1 cellular context compared by ENCODE assay signal in genomic region chr5:141806626-141807025, GRCh38.
TF ChIP-seq lines count a peak whose summit lies in the region.

No MANE protein-coding gene starts in this region.

TF ChIP-seq in GM23338, 12 proteins besides CTCF, POLR2A, EP300 and RAD21 (continued from another document):
- TF ChIP-seq, protein P1, sequence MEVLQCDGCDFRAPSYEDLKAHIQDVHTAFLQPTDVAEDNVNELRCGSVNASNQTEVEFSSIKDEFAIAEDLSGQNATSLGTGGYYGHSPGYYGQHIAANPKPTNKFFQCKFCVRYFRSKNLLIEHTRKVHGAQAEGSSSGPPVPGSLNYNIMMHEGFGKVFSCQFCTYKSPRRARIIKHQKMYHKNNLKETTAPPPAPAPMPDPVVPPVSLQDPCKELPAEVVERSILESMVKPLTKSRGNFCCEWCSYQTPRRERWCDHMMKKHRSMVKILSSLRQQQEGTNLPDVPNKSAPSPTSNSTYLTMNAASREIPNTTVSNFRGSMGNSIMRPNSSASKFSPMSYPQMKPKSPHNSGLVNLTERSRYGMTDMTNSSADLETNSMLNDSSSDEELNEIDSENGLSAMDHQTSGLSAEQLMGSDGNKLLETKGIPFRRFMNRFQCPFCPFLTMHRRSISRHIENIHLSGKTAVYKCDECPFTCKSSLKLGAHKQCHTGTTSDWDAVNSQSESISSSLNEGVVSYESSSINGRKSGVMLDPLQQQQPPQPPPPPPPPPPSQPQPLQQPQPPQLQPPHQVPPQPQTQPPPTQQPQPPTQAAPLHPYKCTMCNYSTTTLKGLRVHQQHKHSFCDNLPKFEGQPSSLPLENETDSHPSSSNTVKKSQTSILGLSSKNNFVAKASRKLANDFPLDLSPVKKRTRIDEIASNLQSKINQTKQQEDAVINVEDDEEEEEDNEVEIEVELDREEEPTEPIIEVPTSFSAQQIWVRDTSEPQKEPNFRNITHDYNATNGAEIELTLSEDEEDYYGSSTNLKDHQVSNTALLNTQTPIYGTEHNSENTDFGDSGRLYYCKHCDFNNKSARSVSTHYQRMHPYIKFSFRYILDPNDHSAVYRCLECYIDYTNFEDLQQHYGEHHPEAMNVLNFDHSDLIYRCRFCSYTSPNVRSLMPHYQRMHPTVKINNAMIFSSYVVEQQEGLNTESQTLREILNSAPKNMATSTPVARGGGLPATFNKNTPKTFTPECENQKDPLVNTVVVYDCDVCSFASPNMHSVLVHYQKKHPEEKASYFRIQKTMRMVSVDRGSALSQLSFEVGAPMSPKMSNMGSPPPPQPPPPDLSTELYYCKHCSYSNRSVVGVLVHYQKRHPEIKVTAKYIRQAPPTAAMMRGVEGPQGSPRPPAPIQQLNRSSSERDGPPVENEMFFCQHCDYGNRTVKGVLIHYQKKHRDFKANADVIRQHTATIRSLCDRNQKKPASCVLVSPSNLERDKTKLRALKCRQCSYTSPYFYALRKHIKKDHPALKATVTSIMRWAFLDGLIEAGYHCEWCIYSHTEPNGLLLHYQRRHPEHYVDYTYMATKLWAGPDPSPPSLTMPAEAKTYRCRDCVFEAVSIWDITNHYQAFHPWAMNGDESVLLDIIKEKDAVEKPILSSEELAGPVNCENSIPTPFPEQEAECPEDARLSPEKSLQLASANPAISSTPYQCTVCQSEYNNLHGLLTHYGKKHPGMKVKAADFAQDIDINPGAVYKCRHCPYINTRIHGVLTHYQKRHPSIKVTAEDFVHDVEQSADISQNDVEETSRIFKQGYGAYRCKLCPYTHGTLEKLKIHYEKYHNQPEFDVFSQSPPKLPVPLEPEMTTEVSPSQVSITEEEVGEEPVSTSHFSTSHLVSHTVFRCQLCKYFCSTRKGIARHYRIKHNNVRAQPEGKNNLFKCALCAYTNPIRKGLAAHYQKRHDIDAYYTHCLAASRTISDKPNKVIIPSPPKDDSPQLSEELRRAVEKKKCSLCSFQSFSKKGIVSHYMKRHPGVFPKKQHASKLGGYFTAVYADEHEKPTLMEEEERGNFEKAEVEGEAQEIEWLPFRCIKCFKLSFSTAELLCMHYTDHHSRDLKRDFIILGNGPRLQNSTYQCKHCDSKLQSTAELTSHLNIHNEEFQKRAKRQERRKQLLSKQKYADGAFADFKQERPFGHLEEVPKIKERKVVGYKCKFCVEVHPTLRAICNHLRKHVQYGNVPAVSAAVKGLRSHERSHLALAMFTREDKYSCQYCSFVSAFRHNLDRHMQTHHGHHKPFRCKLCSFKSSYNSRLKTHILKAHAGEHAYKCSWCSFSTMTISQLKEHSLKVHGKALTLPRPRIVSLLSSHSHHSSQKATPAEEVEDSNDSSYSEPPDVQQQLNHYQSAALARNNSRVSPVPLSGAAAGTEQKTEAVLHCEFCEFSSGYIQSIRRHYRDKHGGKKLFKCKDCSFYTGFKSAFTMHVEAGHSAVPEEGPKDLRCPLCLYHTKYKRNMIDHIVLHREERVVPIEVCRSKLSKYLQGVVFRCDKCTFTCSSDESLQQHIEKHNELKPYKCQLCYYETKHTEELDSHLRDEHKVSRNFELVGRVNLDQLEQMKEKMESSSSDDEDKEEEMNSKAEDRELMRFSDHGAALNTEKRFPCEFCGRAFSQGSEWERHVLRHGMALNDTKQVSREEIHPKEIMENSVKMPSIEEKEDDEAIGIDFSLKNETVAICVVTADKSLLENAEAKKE (CRISPR knock-in tag; IDR thresholded peaks at IDR 0.05), result no peak
- TF ChIP-seq, protein P2, sequence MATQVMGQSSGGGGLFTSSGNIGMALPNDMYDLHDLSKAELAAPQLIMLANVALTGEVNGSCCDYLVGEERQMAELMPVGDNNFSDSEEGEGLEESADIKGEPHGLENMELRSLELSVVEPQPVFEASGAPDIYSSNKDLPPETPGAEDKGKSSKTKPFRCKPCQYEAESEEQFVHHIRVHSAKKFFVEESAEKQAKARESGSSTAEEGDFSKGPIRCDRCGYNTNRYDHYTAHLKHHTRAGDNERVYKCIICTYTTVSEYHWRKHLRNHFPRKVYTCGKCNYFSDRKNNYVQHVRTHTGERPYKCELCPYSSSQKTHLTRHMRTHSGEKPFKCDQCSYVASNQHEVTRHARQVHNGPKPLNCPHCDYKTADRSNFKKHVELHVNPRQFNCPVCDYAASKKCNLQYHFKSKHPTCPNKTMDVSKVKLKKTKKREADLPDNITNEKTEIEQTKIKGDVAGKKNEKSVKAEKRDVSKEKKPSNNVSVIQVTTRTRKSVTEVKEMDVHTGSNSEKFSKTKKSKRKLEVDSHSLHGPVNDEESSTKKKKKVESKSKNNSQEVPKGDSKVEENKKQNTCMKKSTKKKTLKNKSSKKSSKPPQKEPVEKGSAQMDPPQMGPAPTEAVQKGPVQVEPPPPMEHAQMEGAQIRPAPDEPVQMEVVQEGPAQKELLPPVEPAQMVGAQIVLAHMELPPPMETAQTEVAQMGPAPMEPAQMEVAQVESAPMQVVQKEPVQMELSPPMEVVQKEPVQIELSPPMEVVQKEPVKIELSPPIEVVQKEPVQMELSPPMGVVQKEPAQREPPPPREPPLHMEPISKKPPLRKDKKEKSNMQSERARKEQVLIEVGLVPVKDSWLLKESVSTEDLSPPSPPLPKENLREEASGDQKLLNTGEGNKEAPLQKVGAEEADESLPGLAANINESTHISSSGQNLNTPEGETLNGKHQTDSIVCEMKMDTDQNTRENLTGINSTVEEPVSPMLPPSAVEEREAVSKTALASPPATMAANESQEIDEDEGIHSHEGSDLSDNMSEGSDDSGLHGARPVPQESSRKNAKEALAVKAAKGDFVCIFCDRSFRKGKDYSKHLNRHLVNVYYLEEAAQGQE (IDR thresholded peaks at IDR 0.05; ENCODE audit: unreplicated experiment), result no peak
